In the genomic region with DNA sequence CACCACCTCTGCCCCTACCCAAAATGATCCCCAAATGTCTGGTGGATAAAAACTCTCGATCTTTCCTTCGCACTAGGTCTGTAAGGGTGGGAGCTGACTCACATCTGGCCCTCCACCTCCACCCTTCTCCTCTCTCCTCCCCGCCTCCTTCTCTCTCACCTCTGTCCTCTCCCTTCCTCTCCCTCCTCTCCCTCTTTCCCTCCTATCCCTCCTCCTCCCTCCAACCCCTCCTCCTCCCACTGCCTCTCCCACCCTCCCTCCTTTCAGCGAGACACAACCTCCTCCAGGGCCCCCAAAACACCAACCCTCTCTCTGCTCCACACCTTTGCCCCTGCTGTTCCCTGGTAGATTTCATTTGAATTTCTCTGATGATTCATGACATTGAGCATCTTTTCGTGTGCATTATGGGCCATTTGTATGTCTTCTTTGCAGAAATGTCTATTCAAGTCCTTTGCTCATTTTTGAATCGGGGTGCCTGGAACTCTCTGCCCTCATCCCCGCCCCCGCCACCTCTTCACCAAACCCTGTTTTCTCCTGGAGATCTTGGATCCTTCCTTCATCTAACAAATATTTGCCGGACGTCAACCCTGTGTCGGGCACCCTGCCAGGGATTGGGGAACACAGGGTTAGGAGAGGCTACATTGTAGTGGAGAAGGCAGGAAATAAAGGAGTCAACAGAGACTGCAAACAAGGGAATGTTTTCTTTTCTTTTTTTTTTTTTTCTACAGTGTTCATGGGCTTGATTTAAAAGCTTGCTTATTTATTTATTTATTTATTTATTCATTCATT, we compare ENCODE assay signal across 2 cellular contexts.
TF ChIP-seq lines count a peak whose summit lies in the region.

No MANE protein-coding gene starts in this region.

TF ChIP-seq in HCT116, 20 proteins besides CTCF, POLR2A, EP300 and RAD21:
- no peak for TF ChIP-seq SP1 (IDR thresholded peaks at IDR 0.05; ENCODE audit: low read depth)
- TF ChIP-seq TCF7L2 (IDR thresholded peaks at IDR 0.05; ENCODE audit: borderline replicate concordance, extremely low read depth, insufficient read depth, insufficient read length), result no peak
- no peak for TF ChIP-seq YY1 (IDR thresholded peaks at IDR 0.05; ENCODE audit: extremely low read depth, insufficient replicate concordance, low read depth, low read length)
- no peak for TF ChIP-seq EGR1 (IDR thresholded peaks at IDR 0.05; ENCODE audit: low read depth)
- TF ChIP-seq EZH2 (IDR thresholded peaks at IDR 0.05), result no peak
- TF ChIP-seq REST (IDR thresholded peaks at IDR 0.05; ENCODE audit: low read depth), result no peak
- TF ChIP-seq, protein P1, sequence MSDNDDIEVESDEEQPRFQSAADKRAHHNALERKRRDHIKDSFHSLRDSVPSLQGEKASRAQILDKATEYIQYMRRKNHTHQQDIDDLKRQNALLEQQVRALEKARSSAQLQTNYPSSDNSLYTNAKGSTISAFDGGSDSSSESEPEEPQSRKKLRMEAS (IDR thresholded peaks at IDR 0.05), result no peak
- no peak for TF ChIP-seq EZH2phosphoT487 (IDR thresholded peaks at IDR 0.05; ENCODE audit: borderline replicate concordance)
- TF ChIP-seq ZBTB33 (IDR thresholded peaks at IDR 0.05; ENCODE audit: extremely low read depth, insufficient replicate concordance, low read length), result no peak
- no peak for TF ChIP-seq FOSL1 (IDR thresholded peaks at IDR 0.05; ENCODE audit: low read depth)
- TF ChIP-seq, protein P2, sequence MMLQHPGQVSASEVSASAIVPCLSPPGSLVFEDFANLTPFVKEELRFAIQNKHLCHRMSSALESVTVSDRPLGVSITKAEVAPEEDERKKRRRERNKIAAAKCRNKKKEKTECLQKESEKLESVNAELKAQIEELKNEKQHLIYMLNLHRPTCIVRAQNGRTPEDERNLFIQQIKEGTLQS (IDR thresholded peaks at IDR 0.05), result no peak

TF ChIP-seq in WTC11, 78 proteins besides CTCF, POLR2A, EP300 and RAD21:
- TF ChIP-seq SOX15 (CRISPR knock-in tag; IDR thresholded peaks at IDR 0.05) (no peak), ZNF263 (CRISPR knock-in tag; IDR thresholded peaks at IDR 0.05; ENCODE audit: low read depth) (peak; percentile 48; the same call in 1 of the 2 replicates)
